ENCODE assay signal across 1 cellular context in the genomic region with DNA sequence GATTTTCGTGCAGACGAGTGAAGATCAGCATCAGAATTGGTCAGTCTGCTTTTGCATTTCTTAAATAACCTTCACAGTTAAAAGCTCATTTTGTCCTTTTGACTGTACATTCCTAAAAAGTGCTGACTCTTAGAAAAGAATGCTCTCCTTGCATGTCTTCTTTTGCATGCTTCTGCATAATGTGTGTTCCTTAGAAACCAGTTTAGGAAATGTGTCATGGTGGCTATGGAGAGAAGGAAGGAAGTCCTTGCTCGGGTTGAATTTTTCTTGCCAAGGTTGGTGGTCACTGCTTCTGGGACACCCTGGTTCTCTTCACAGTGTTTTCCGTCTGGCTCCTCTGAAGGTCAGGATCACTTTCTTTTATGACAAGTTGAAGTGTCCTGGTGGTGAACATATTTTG.
TF ChIP-seq lines count a peak whose summit lies in the region.

No MANE protein-coding gene starts in this region.

TF ChIP-seq in HepG2, 621 proteins besides CTCF, POLR2A, EP300 and RAD21:
- TF ChIP-seq, protein P1, sequence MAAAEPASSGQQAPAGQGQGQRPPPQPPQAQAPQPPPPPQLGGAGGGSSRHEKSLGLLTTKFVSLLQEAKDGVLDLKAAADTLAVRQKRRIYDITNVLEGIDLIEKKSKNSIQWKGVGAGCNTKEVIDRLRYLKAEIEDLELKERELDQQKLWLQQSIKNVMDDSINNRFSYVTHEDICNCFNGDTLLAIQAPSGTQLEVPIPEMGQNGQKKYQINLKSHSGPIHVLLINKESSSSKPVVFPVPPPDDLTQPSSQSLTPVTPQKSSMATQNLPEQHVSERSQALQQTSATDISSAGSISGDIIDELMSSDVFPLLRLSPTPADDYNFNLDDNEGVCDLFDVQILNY (CRISPR knock-in tag; conservative IDR thresholded peaks at IDR 0.05), result no peak
- TF ChIP-seq MAFK (conservative IDR thresholded peaks at IDR 0.05 in 1 of 2, IDR thresholded peaks at IDR 0.05 in 1 of 2; ENCODE audit: low read length in 2 of 2) (peak; percentile 93 to 95), MAFF (IDR thresholded peaks at IDR 0.05; ENCODE audit: low read depth, low read length) (peak; percentile 94)
